In the genomic region with DNA sequence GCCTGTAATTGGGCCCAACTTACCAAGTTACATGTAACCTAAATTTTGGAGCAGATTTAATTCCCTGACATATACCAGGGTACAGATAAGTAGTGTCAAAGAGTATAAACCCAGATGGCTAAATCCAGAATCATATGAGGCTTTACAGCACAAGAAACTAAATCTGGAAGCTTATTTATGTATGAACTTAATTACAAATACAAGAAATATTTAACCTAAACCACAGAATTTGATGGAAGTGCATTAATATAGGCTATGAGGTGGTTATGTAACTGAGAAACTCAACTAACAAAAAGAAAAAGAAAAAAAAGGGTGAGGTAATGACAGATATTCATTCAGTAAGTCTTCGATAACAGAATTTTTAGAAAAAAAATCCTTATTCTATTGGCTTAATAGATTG, we compare ENCODE assay signal across 22 cellular contexts.
A peak's percentile ranks its signal among the peaks of the same experiment; 100 is the strongest.
DNase-seq lines count a peak whose midpoint lies in the region; ATAC-seq, FAIRE-seq and TF ChIP-seq lines count a peak whose summit lies in the region.
"Had no signal": no experiment of that assay in that cellular context is flagged by ENCODE, and none has a peak within 500 bp of the region (broad histone marks: within the 10 kb centered on the region; RNA-seq: fewer than 3 reads in every experiment).

No MANE protein-coding gene starts in this region.

- WGBS in A549 (ENCODE audit: missing lambda C conversion rate): 42% methylated on average over 1 of the region's 1 CpG

- POLR2A ChIA-PET in A549 (lab: Yijun Ruan, JAX): no interaction called here

- H3K4me1 ChIP-seq in A549: peaks cover 20% of the 10 kb centered on the region
- H3K4me1 ChIP-seq: BLaER1, breast epithelium, parathyroid adenoma, upper lobe of right lung had no signal

- TF ChIP-seq EP300 in A549 (IDR thresholded peaks at IDR 0.05): no peak

- TF ChIP-seq CTCF in A549 (IDR thresholded peaks at IDR 0.05): no peak
- no peak for TF ChIP-seq CTCF in fibroblast of mammary gland (conservative IDR thresholded peaks at IDR 0.05; ENCODE audit: control insufficient read depth, insufficient read depth, low read depth, low read length)

- ATAC-seq in A549: no peak
- ATAC-seq in GM21529 (IDR thresholded peaks at IDR 0.05; ENCODE audit: unreplicated experiment): no peak
- ATAC-seq: activated T-helper 17 cell treated with anti-CD3 and anti-CD28 coated beads, Interleukin-2, amount 50 U/mL, for 72 hours; T-cell; upper lobe of right lung had no signal

- H3K9me3 ChIP-seq in A549 (peaks cover 9% of the 10 kb centered on the region; the same call in 2 of the 3 replicates), SK-N-MC (ENCODE audit: low read depth, low read length) (no peaks in the 10 kb centered on the region)
- H3K9me3 ChIP-seq: BLaER1, breast epithelium, upper lobe of right lung had no signal

- CTCF ChIA-PET in A549 (lab: Yijun Ruan, JAX): interaction anchor here (0.5 to 1.0 kb wide), 3 partner anchors 18 to 120 kb away, joined by 3 read pairs; no protein-coding TSS in a partner anchor

- no peak for DNase-seq in A549 (ENCODE audit: low read depth in 1 of 2, low spot score in 1 of 2)
- no peak for DNase-seq in SK-N-MC (ENCODE audit: low read depth, low spot score)
- DNase-seq in fibroblast of mammary gland (ENCODE audit: low read depth): peak; percentile 8
- DNase-seq in pons (ENCODE audit: low spot score): peak; percentile 21
- DNase-seq in AG08396 (ENCODE audit: low spot score): no peak
- no peak for DNase-seq in NCI-H1930 (lab: John Stamatoyannopoulos, UW)
- no peak for DNase-seq in DMS114 treated with DMSO at 0.1 percent for 48 hours (lab: John Stamatoyannopoulos, UW; ENCODE audit: unreplicated experiment)
- DNase-seq: activated naive CD8-positive, alpha-beta T cell treated with anti-CD3 and anti-CD28 coated beads for 36 hours; foreskin melanocyte; naive B cell; NCI-H526; stimulated activated CD4-positive, alpha-beta T cell treated with anti-CD3 and anti-CD28 coated beads, Interleukin-2, amount 100 ng/mL, for 48 hours; T-cell; upper lobe of right lung had no signal

- H3K9ac ChIP-seq in SK-N-MC (ENCODE audit: insufficient read length): peak overlapping the region; percentile 42
- H3K9ac ChIP-seq: BLaER1, parathyroid adenoma had no signal

- no peak for TF ChIP-seq POLR2A in A549 (IDR thresholded peaks at IDR 0.05; ENCODE audit: low read length)

- H3K36me3 ChIP-seq in SK-N-MC (ENCODE audit: insufficient read depth, low read length): no peaks in the 10 kb centered on the region
- H3K36me3 ChIP-seq: BLaER1, breast epithelium, upper lobe of right lung had no signal

- FAIRE-seq in A549 (lab: Jason Lieb, UNC): no peak
- FAIRE-seq: endothelial cell of umbilical vein, GM18507, TTC549 had no signal

- peak overlapping the region; percentile 60 for H3K4me2 ChIP-seq in A549
- H3K4me2 ChIP-seq: BLaER1 had no signal

- no peak for TF ChIP-seq RAD21 in A549 (conservative IDR thresholded peaks at IDR 0.05 in 1 of 2, IDR thresholded peaks at IDR 0.05 in 1 of 2)

- H3K4me3 ChIP-seq in A549 (0 out of 3 replicates have a peak overlapping the region, but pooled peaks have one; percentile 14), SK-N-MC (peak overlapping the region; percentile 70), fibroblast of mammary gland (ENCODE audit: control insufficient read depth, low read depth, low read length) (no peak overlapping the region)
- H3K4me3 ChIP-seq: BLaER1, breast epithelium, upper lobe of right lung had no signal

- H3K27ac ChIP-seq in A549 (peak overlapping the region in 1 of 2 experiments; percentile 69; a peak in 4 of 6 replicates), SK-N-MC (peak overlapping the region; percentile 96)
- H3K27ac ChIP-seq: BLaER1, breast epithelium, parathyroid adenoma, upper lobe of right lung had no signal

TF ChIP-seq in A549, 52 proteins besides CTCF, POLR2A, EP300 and RAD21:
- TF ChIP-seq, protein P1, sequence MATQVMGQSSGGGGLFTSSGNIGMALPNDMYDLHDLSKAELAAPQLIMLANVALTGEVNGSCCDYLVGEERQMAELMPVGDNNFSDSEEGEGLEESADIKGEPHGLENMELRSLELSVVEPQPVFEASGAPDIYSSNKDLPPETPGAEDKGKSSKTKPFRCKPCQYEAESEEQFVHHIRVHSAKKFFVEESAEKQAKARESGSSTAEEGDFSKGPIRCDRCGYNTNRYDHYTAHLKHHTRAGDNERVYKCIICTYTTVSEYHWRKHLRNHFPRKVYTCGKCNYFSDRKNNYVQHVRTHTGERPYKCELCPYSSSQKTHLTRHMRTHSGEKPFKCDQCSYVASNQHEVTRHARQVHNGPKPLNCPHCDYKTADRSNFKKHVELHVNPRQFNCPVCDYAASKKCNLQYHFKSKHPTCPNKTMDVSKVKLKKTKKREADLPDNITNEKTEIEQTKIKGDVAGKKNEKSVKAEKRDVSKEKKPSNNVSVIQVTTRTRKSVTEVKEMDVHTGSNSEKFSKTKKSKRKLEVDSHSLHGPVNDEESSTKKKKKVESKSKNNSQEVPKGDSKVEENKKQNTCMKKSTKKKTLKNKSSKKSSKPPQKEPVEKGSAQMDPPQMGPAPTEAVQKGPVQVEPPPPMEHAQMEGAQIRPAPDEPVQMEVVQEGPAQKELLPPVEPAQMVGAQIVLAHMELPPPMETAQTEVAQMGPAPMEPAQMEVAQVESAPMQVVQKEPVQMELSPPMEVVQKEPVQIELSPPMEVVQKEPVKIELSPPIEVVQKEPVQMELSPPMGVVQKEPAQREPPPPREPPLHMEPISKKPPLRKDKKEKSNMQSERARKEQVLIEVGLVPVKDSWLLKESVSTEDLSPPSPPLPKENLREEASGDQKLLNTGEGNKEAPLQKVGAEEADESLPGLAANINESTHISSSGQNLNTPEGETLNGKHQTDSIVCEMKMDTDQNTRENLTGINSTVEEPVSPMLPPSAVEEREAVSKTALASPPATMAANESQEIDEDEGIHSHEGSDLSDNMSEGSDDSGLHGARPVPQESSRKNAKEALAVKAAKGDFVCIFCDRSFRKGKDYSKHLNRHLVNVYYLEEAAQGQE (IDR thresholded peaks at IDR 0.05): no peak
- TF ChIP-seq CHD4 (IDR thresholded peaks at IDR 0.05; ENCODE audit: borderline replicate concordance) (no peak), ESRRA (IDR thresholded peaks at IDR 0.05; ENCODE audit: borderline replicate concordance, low read length) (no peak), NPAS2 (CRISPR knock-in tag; IDR thresholded peaks at IDR 0.05; ENCODE audit: borderline replicate concordance) (no peak), HDAC2 (IDR thresholded peaks at IDR 0.05) (no peak), POLR2AphosphoS2 (conservative IDR thresholded peaks at IDR 0.05; ENCODE audit: low read length) (no peak), JUN (IDR thresholded peaks at IDR 0.05) (no peak), RARB (CRISPR knock-in tag; IDR thresholded peaks at IDR 0.05) (no peak), TP53 (CRISPR knock-in tag; IDR thresholded peaks at IDR 0.05) (no peak), KDM1A (IDR thresholded peaks at IDR 0.05; ENCODE audit: low read depth) (no peak), BHLHE40 (IDR thresholded peaks at IDR 0.05; ENCODE audit: low read depth, low read length) (no peak), HOXB13 (CRISPR knock-in tag; IDR thresholded peaks at IDR 0.05; ENCODE audit: low read depth) (no peak)
- TF ChIP-seq, protein P2, sequence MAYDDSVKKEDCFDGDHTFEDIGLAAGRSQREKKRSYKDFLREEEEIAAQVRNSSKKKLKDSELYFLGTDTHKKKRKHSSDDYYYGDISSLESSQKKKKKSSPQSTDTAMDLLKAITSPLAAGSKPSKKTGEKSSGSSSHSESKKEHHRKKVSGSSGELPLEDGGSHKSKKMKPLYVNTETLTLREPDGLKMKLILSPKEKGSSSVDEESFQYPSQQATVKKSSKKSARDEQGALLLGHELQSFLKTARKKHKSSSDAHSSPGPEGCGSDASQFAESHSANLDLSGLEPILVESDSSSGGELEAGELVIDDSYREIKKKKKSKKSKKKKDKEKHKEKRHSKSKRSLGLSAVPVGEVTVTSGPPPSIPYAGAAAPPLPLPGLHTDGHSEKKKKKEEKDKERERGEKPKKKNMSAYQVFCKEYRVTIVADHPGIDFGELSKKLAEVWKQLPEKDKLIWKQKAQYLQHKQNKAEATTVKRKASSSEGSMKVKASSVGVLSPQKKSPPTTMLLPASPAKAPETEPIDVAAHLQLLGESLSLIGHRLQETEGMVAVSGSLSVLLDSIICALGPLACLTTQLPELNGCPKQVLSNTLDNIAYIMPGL (CRISPR knock-in tag; IDR thresholded peaks at IDR 0.05; ENCODE audit: borderline replicate concordance): no peak

Comparison
In these comparisons a context has a peak if more than half of its experiments do, and no peak if none do; other contexts are left out.
1. DNase-seq: peak in fibroblast of mammary gland (single experiment) and pons (single experiment); none in A549 (0 of 2), SK-N-MC (single experiment), AG08396 (single experiment), NCI-H1930 (0 of 2) and DMS114 treated with DMSO at 0.1 percent for 48 hours (single experiment).